Comparison of ENCODE assay signal across 32 cellular contexts in the genomic region with DNA sequence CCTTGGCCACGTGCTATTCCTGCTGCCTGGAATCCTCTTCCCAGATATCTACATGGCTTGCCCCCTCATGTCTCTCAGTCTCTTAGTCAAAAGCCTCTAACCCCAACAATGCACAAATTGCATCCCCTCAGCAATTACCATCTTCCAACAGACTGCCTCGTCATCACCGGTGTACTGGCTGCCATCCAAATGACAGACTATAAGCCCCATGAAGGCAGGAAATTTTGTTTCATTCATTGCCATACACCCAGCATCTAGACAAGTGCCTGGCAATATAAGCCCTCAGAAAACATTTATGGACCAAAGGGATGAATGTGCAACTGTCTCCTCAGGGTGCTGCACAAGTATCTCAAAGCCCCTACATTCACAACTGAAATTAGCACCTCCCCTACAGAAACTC. TPM values are rescaled to one million over a fixed set of nuclear protein-coding genes. Genes with fewer than 3 reads are reported as not detected.
"Had no signal": no experiment of that assay in that cellular context is flagged by ENCODE, and none has a peak within 500 bp of the region (broad histone marks: within the 10 kb centered on the region; RNA-seq: fewer than 3 reads in every experiment).

No MANE protein-coding gene starts in this region.

- ATAC-seq: Panc1, Right ventricle myocardium inferior, SK-N-SH treated with all-trans-retinoic acid at 6 μM for 48 hours had no signal

- H3K36me3 ChIP-seq: SJCRH30 had no signal

- DNase-seq: Kasumi-1, KG1, MM.1S, MV-4-11, NCI-H1092, NCI-H1105, NCI-H1417 treated with DMSO at 0.1 percent for 48 hours, NCI-H1436 treated with DMSO at 0.1 percent for 48 hours, NCI-H1694 treated with DMSO at 0.1 percent for 48 hours, NCI-H187 treated with DMSO at 0.1 percent for 48 hours, NCI-H2029, NCI-H2081, NCI-H2171 treated with DMSO at 0.1 percent for 48 hours, NCI-H2227 treated with DMSO at 0.1 percent for 48 hours, NCI-H345, NCI-H446, NCI-H510A treated with DMSO at 0.1 percent for 48 hours, NCI-H526, NCI-H69, NCI-H748 treated with DMSO at 0.1 percent for 48 hours, NCI-H82, PC-9, SHP77, SIG-M5, SJCRH30 had no signal

- H2AFZ ChIP-seq: PC-9 had no signal

- H3K27me3 ChIP-seq: SJCRH30 had no signal

- H3K4me2 ChIP-seq: PC-9 had no signal

- FAIRE-seq: RCC 7860 had no signal

- H3K4me3 ChIP-seq: PC-9, SJCRH30, SK-N-MC had no signal

- H3K27ac ChIP-seq: PC-9, RWPE1, SJCRH30, SK-N-MC had no signal

RNA-seq across cellular contexts. Expression of a gene that starts 5.8 kb away (rescaled TPM):
- total RNA-seq: OCI-LY7 had no signal
